ENCODE assay signal across 12 cellular contexts in genomic region chr3:8482960-8483665, GRCh38. TPM values are rescaled to one million over a fixed set of nuclear protein-coding genes. Genes with fewer than 3 reads are reported as not detected.
DNase-seq lines count a peak whose midpoint lies in the region; ATAC-seq and TF ChIP-seq lines count a peak whose summit lies in the region.
"Had no signal": no experiment of that assay in that cellular context is flagged by ENCODE, and none has a peak within 500 bp of the region (broad histone marks: within the 10 kb centered on the region; RNA-seq: fewer than 3 reads in every experiment).

No MANE protein-coding gene starts in this region.

- H4K20me1 ChIP-seq in neural progenitor cell (ENCODE audit: low read depth): no peaks in the 10 kb centered on the region

- peaks cover 10% of the 10 kb centered on the region for H3K9me3 Mint-ChIP-seq in neural progenitor cell
- H3K9me3 Mint-ChIP-seq: stimulated activated naive CD8-positive, alpha-beta T cell treated with anti-CD3 and anti-CD28 coated beads, Interleukin-15, Interleukin-2, amounts not matched to agents 100 ng/mL and 50 ng/mL, for 24 hours had no signal

- no peak overlapping the region for H2AFZ ChIP-seq in neural progenitor cell (replicated peaks)

- peak overlapping the region; percentile 14 to 86 (median 66) for H3K27ac ChIP-seq in esophagus squamous epithelium
- H3K27ac ChIP-seq in neural progenitor cell: no peak overlapping the region

- H3K27me3 ChIP-seq in esophagus squamous epithelium (no peaks in the 10 kb centered on the region), neural progenitor cell (no peaks in the 10 kb centered on the region)

- H3K4me1 Mint-ChIP-seq in neural progenitor cell: peaks cover 6% of the 10 kb centered on the region

- intact Hi-C loops in esophagus squamous epithelium (cut with DNase I): no loop called here

- TF ChIP-seq POLR2A in esophagus squamous epithelium (IDR thresholded peaks at IDR 0.05): no peak

- no peaks in the 10 kb centered on the region for H3K79me2 ChIP-seq in neural progenitor cell (ENCODE audit: low read depth)

- no peak overlapping the region for H3K4me3 ChIP-seq in esophagus squamous epithelium
- no peak overlapping the region for H3K4me3 ChIP-seq in neural progenitor cell

- H3K27ac Mint-ChIP-seq in neural progenitor cell: no peak overlapping the region
- H3K27ac Mint-ChIP-seq: CD4-positive, CD25-positive, alpha-beta regulatory T cell; stimulated activated naive CD8-positive, alpha-beta T cell treated with anti-CD3 and anti-CD28 coated beads, Interleukin-15, Interleukin-2, amounts not matched to agents 100 ng/mL and 50 ng/mL, for 24 hours had no signal

- peaks cover 0 to 26% (median 0%) of the 10 kb centered on the region in 3 donors for H3K4me1 ChIP-seq in esophagus squamous epithelium
- peaks cover 18% of the 10 kb centered on the region for H3K4me1 ChIP-seq in neural progenitor cell

- no peak for ATAC-seq in GM19324 (IDR thresholded peaks at IDR 0.05; ENCODE audit: low FRiP score, unreplicated experiment)

- H3K36me3 ChIP-seq in esophagus squamous epithelium (no peaks in the 10 kb centered on the region), neural progenitor cell (no peaks in the 10 kb centered on the region)

- no peaks in the 10 kb centered on the region for H3K9me3 ChIP-seq in esophagus squamous epithelium
- H3K9me3 ChIP-seq in neural progenitor cell (ENCODE audit: low read depth): no peaks in the 10 kb centered on the region

- no peak overlapping the region for H3K9ac ChIP-seq in neural progenitor cell

- no peak overlapping the region for H3K4me3 Mint-ChIP-seq in neural progenitor cell
- H3K4me3 Mint-ChIP-seq: CD4-positive, CD25-positive, alpha-beta regulatory T cell; stimulated activated naive CD8-positive, alpha-beta T cell treated with anti-CD3 and anti-CD28 coated beads, Interleukin-15, Interleukin-2, amounts not matched to agents 100 ng/mL and 50 ng/mL, for 24 hours had no signal

- 38 to 53% methylated on average over 3 to 4 of the region's 4 CpGs for WGBS in esophagus squamous epithelium, 2 donors

- TF ChIP-seq CTCF in esophagus squamous epithelium (IDR thresholded peaks at IDR 0.05) (no peak), neural progenitor cell (IDR thresholded peaks at IDR 0.05) (no peak)

- peak; percentile 94 for DNase-seq in A172 (ENCODE audit: low spot score)
- peak; percentile 74 for DNase-seq in NCI-H2196 (lab: John Stamatoyannopoulos, UW; ENCODE audit: unreplicated experiment)
- no peak for DNase-seq in esophagus squamous epithelium (lab: John Stamatoyannopoulos, UW)
- DNase-seq in mucosa of gallbladder (ENCODE audit: low spot score): peak; percentile 87
- DNase-seq in neural progenitor cell (ENCODE audit: low spot score): no peak
- no peak for DNase-seq in D341Med (ENCODE audit: low spot score)
- no peak for DNase-seq in T-helper 1 cell
- DNase-seq: CD4-positive, CD25-positive, alpha-beta regulatory T cell; glutamatergic neuron; SHP77 had no signal

- peaks cover 18% of the 10 kb centered on the region for H3F3A ChIP-seq in neural progenitor cell (ENCODE audit: low read depth)

- H3K27me3 Mint-ChIP-seq in neural progenitor cell (ENCODE audit: insufficient read depth, low read depth): no peaks in the 10 kb centered on the region
- H3K27me3 Mint-ChIP-seq: CD4-positive, CD25-positive, alpha-beta regulatory T cell; stimulated activated naive CD8-positive, alpha-beta T cell treated with anti-CD3 and anti-CD28 coated beads, Interleukin-15, Interleukin-2, amounts not matched to agents 100 ng/mL and 50 ng/mL, for 24 hours had no signal

- H3K36me3 Mint-ChIP-seq in neural progenitor cell: peaks cover 13% of the 10 kb centered on the region
- H3K36me3 Mint-ChIP-seq: CD4-positive, CD25-positive, alpha-beta regulatory T cell had no signal

- H3K4me2 ChIP-seq in neural progenitor cell: no peak overlapping the region

RNA-seq across cellular contexts. Expression of gene LMCD1, which starts 18.5 kb away (rescaled TPM):
- 3.9 and 8.4 TPM in 2 replicates for total RNA-seq in A172 (2014; rRNA removed; shearing (Covaris generic))
- total RNA-seq in esophagus squamous epithelium (10 to 100 TPM; 23.3 to 52.8 (median 34.8) TPM), mucosa of gallbladder (77.9 TPM), neural progenitor cell (ENCODE audit: low replicate concordance) (0.15 TPM in 1 of 2 replicates, not detected in the other)

Comparison
In these comparisons a context has a peak if more than half of its experiments do, and no peak if none do; other contexts are left out.
1. DNase-seq: peak in A172 (single experiment), NCI-H2196 (single experiment) and mucosa of gallbladder (single experiment); none in esophagus squamous epithelium (single experiment), neural progenitor cell (single experiment), D341Med (single experiment) and T-helper 1 cell (0 of 5).